ENCODE assay signal across 9 cellular contexts in the genomic region with DNA sequence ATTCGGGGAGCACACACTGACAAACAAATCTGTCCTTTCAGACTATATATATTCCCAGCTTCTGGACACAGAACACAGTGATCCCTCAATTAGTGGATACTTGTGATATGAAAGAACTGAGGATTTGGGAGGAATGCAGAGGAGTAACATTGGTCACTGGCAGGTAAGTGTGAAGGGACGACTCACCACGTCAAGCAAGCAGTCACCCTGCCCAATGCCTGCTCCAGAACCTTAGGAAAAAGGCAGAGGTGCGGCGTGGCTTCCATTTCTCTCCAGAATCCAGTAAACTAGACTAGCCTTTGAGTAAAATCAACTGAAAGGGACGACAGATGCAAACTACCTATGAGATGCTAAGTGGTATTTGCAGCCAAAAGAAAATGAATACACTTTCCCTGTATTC.
DNase-seq lines count a peak whose midpoint lies in the region; ATAC-seq and TF ChIP-seq lines count a peak whose summit lies in the region.
"Had no signal": no experiment of that assay in that cellular context is flagged by ENCODE, and none has a peak within 500 bp of the region (broad histone marks: within the 10 kb centered on the region; RNA-seq: fewer than 3 reads in every experiment).

No MANE protein-coding gene starts in this region.

- no peaks in the 10 kb centered on the region for H3F3A ChIP-seq in SU-DHL-6 (ENCODE audit: insufficient read depth)

- peaks cover 8% of the 10 kb centered on the region; the same call in 1 of the 2 replicates for H3K36me3 ChIP-seq in SU-DHL-6 (ENCODE audit: low read length)

- peak overlapping the region; percentile 60 for H3K4me2 ChIP-seq in SU-DHL-6 (ENCODE audit: low read depth, low read length, poor library complexity, severe bottlenecking)

- H3K27me3 ChIP-seq in SU-DHL-6 (ENCODE audit: low read length): no peaks in the 10 kb centered on the region

- ATAC-seq in GM18867 (IDR thresholded peaks at IDR 0.05; ENCODE audit: unreplicated experiment): no peak

- no peaks in the 10 kb centered on the region for H3K9me2 ChIP-seq in SU-DHL-6 (replicated peaks; ENCODE audit: insufficient read depth, low read length)

- H2AFZ ChIP-seq in SU-DHL-6 (ENCODE audit: low read depth, low read length, severe bottlenecking): no peak overlapping the region

- H3K9ac ChIP-seq in SU-DHL-6 (ENCODE audit: low read length): peak overlapping the region; percentile 95

- peaks cover 61% of the 10 kb centered on the region for H3K79me2 ChIP-seq in SU-DHL-6 (ENCODE audit: insufficient read depth, low read length)

- DNase-seq in fibroblast of mammary gland (ENCODE audit: low read depth) (peak; percentile 1), retinal pigment epithelial cell (ENCODE audit: low read depth) (no peak), NOMO-1 (lab: John Stamatoyannopoulos, UW; ENCODE audit: unreplicated experiment in 2 of 2) (no peak), NCI-H1436 (lab: John Stamatoyannopoulos, UW) (no peak), NCI-H1092 (lab: John Stamatoyannopoulos, UW) (no peak)
- DNase-seq: amniotic stem cell had no signal

- H4K20me1 ChIP-seq in SU-DHL-6 (ENCODE audit: low read depth, low read length): peaks cover 24% of the 10 kb centered on the region

- H3K4me3 ChIP-seq in GM08714 (ENCODE audit: low read length): peak overlapping the region; percentile 86
- H3K4me3 ChIP-seq in SU-DHL-6 (ENCODE audit: insufficient read depth, low read length, poor library complexity, severe bottlenecking): peak overlapping the region; percentile 93
- peak overlapping the region; percentile 76 for H3K4me3 ChIP-seq in fibroblast of mammary gland (ENCODE audit: control insufficient read depth, low read depth, low read length)
- H3K4me3 ChIP-seq in retinal pigment epithelial cell (ENCODE audit: low read length): peak overlapping the region; percentile 94

- no peak overlapping the region for H3K27ac ChIP-seq in SU-DHL-6 (ENCODE audit: low read depth, low read length)

- TF ChIP-seq CTCF in SU-DHL-6 (IDR thresholded peaks at IDR 0.05; ENCODE audit: insufficient read depth, low read length, poor library complexity, severe bottlenecking): no peak
- TF ChIP-seq CTCF in fibroblast of mammary gland (conservative IDR thresholded peaks at IDR 0.05; ENCODE audit: control insufficient read depth, insufficient read depth, low read depth, low read length): no peak
- TF ChIP-seq CTCF in retinal pigment epithelial cell (conservative IDR thresholded peaks at IDR 0.05; ENCODE audit: low read depth, low read length): no peak

- H3K9me3 ChIP-seq in SU-DHL-6 (ENCODE audit: insufficient read depth, low read length): no peaks in the 10 kb centered on the region
